Comparison of ENCODE assay signal across 8 cellular contexts in genomic region chr21:29245104-29245643, GRCh38. TPM values are rescaled to one million over a fixed set of nuclear protein-coding genes. Genes with fewer than 3 reads are reported as not detected.
A peak's percentile ranks its signal among the peaks of the same experiment; 100 is the strongest.
DNase-seq lines count a peak whose midpoint lies in the region; ATAC-seq, FAIRE-seq and TF ChIP-seq lines count a peak whose summit lies in the region.

No MANE protein-coding gene starts in this region.

- peak; percentile 87 for ATAC-seq in GM19351 (IDR thresholded peaks at IDR 0.05; ENCODE audit: unreplicated experiment)
- ATAC-seq in HG03378 (IDR thresholded peaks at IDR 0.05; ENCODE audit: unreplicated experiment): peak; percentile 84
- peak; percentile 52 for ATAC-seq in foreskin keratinocyte

- FAIRE-seq in GM12892 (lab: Jason Lieb, UNC): peak; percentile 95

- TF ChIP-seq CTCF in foreskin keratinocyte (conservative IDR thresholded peaks at IDR 0.05): no peak

- CTCF ChIA-PET in CD4-positive, alpha-beta memory T cell (lab: Charles Lee; ENCODE audit: partially characterized antibody): interaction anchor here (1.6 kb wide), 1 partner anchor 11 kb away, joined by 5 read pairs; no protein-coding TSS in a partner anchor

- H3K4me1 Mint-ChIP-seq in CD4-positive, alpha-beta memory T cell: peaks cover 0 to 5% (median 0%) of the 10 kb centered on the region in 4 donors

- H3K4me3 ChIP-seq in CD4-positive, alpha-beta memory T cell (ENCODE audit: low read length in 2 of 2): no peak overlapping the region

- H3K4me1 ChIP-seq in foreskin keratinocyte: peaks cover 19% of the 10 kb centered on the region
- H3K4me1 ChIP-seq in CD4-positive, alpha-beta memory T cell (ENCODE audit: insufficient read depth, low read length): no peaks in the 10 kb centered on the region

- H3K27me3 ChIP-seq in foreskin keratinocyte: no peaks in the 10 kb centered on the region
- no peaks in the 10 kb centered on the region for H3K27me3 ChIP-seq in CD4-positive, alpha-beta memory T cell (ENCODE audit: insufficient read depth, low read length)

- TF ChIP-seq POLR2A in GM12892 (IDR thresholded peaks at IDR 0.05; ENCODE audit: low read depth, low read length): no peak

- in situ Hi-C loops in KBM-7 (cut with MboI; ENCODE audit: low pct_unique_long_range_greater_than_20kb, low sequenced_read_pairs): no loop called here

- peak overlapping the region in 2 of 7 donors; percentile 17 to 26 for H3K27ac Mint-ChIP-seq in CD4-positive, alpha-beta memory T cell

- DNase-seq in GM12892 (ENCODE audit: insufficient read length) (no peak), foreskin keratinocyte (peak in 1 of 2 donors; percentile 49), KBM-7 (no peak), kidney tubule cell (ENCODE audit: low spot score) (no peak), mucosa of gallbladder (ENCODE audit: low spot score) (no peak)
- no peak for DNase-seq in CD4-positive, alpha-beta memory T cell

- POLR2A ChIA-PET in CD4-positive, alpha-beta memory T cell (lab: Charles Lee; ENCODE audit: partially characterized antibody): interaction anchor here (0.6 kb wide), 1 partner anchor 229 kb away, joined by 3 read pairs; no protein-coding TSS in a partner anchor

- H3K36me3 ChIP-seq in CD4-positive, alpha-beta memory T cell (ENCODE audit: insufficient read depth, low read length): no peaks in the 10 kb centered on the region

- H3K36me3 Mint-ChIP-seq in CD4-positive, alpha-beta memory T cell: no peaks in the 10 kb centered on the region

- no peaks in the 10 kb centered on the region for H3K9me3 ChIP-seq in CD4-positive, alpha-beta memory T cell (ENCODE audit: control insufficient read depth in 1 of 2, low read length in 2 of 2)

- peaks cover 0 to 5% (median 0%) of the 10 kb centered on the region in 8 donors for H3K9me3 Mint-ChIP-seq in CD4-positive, alpha-beta memory T cell

- no peak overlapping the region for H3K27ac ChIP-seq in foreskin keratinocyte
- no peak overlapping the region for H3K27ac ChIP-seq in CD4-positive, alpha-beta memory T cell (ENCODE audit: low read depth, low read length)

- intact Hi-C loops in CD4-positive, alpha-beta memory T cell (cut with micrococcal nuclease): no loop called here

- H3K4me3 Mint-ChIP-seq in CD4-positive, alpha-beta memory T cell: no peak overlapping the region

- no peaks in the 10 kb centered on the region for H3K27me3 Mint-ChIP-seq in CD4-positive, alpha-beta memory T cell

RNA-seq across cellular contexts. Expression of gene BACH1, which starts 53.5 kb away (rescaled TPM):
- 15.7 TPM for polyA plus RNA-seq in GM12892 (2012; ENCODE audit: missing spikeins)
- total RNA-seq in foreskin keratinocyte (45.6 and 46.9 TPM in 2 replicates), mucosa of gallbladder (50.0 TPM)
- polyA plus RNA-seq in foreskin keratinocyte: 6.1 and 7.4 TPM in 2 replicates
- total RNA-seq in CD4-positive, alpha-beta memory T cell: 10 to 100 TPM; 46.5 to 49.0 TPM
- 10 to 100 TPM; 19.1 to 19.4 TPM for polyA plus RNA-seq in CD4-positive, alpha-beta memory T cell
